ENCODE assay signal across 1 cellular context in the genomic region with DNA sequence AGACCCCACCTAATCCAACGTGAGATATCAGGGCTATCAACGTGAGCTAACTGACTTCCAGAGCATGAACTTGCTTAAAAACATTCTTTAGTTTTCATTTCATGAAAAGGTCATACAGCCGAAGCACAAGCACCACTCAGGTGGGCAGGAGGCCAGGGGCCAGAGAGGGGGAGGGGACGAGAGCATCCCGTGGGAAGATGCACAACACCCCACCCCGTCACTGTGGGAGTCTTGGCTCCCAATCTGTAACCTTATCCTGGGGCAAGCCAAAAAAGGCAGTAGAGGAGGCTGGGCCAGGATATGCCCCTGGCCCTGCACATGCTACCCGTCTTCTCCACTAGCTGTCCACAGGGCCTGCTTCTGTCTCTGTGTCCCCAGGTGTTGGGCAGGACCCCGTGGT.
TF ChIP-seq lines count a peak whose summit lies in the region.

No MANE protein-coding gene starts in this region.

TF ChIP-seq in H1, 55 proteins besides CTCF, POLR2A, EP300 and RAD21:
- TF ChIP-seq SRF (IDR thresholded peaks at IDR 0.05; ENCODE audit: low read depth, low read length) (no peak), BRCA1 (IDR thresholded peaks at IDR 0.05; ENCODE audit: low read depth, low read length) (no peak), CEBPB (IDR thresholded peaks at IDR 0.05; ENCODE audit: low read depth, low read length) (no peak), SIX5 (IDR thresholded peaks at IDR 0.05; ENCODE audit: low read depth, low read length) (no peak), CHD1 (IDR thresholded peaks at IDR 0.05; ENCODE audit: low read depth, low read length) (no peak), CTBP2 (IDR thresholded peaks at IDR 0.05; ENCODE audit: borderline replicate concordance, insufficient read depth, insufficient read length, low read length) (no peak), SAP30 (IDR thresholded peaks at IDR 0.05; ENCODE audit: insufficient read depth, insufficient replicate concordance, low read length) (no peak), SP2 (IDR thresholded peaks at IDR 0.05; ENCODE audit: low read length) (no peak), GTF2F1 (IDR thresholded peaks at IDR 0.05; ENCODE audit: borderline replicate concordance, low read depth, low read length) (no peak), ZNF274 (IDR thresholded peaks at IDR 0.05; ENCODE audit: borderline replicate concordance, extremely low read depth, low read length) (no peak), KDM4A (IDR thresholded peaks at IDR 0.05; ENCODE audit: low read depth, low read length, severe bottlenecking) (no peak), RFX5 (IDR thresholded peaks at IDR 0.05; ENCODE audit: borderline replicate concordance, low read depth, low read length) (no peak), SP1 (IDR thresholded peaks at IDR 0.05; ENCODE audit: low read depth, low read length) (no peak)
- TF ChIP-seq, protein P1, sequence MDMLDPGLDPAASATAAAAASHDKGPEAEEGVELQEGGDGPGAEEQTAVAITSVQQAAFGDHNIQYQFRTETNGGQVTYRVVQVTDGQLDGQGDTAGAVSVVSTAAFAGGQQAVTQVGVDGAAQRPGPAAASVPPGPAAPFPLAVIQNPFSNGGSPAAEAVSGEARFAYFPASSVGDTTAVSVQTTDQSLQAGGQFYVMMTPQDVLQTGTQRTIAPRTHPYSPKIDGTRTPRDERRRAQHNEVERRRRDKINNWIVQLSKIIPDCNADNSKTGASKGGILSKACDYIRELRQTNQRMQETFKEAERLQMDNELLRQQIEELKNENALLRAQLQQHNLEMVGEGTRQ (IDR thresholded peaks at IDR 0.05; ENCODE audit: low read length): no peak
